ENCODE assay signal across 21 cellular contexts in the genomic region with DNA sequence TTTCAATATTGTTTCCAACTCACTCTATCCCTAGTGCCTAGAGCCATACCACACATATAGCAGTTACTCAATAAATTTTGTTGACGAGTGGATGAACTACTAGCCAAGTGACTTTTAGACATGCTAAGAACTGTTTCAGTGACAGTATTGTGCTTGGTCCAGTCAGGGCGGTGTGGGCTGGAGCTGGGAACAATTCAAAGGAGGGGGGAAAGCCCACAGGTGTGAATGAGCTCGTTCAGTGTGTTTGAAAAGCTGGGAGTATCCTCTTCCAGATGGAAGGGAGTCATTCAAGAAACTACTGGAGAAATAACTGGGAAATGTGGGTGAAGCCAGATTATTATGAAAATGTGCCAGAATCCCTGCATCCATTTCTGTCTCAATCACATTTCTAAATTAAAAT. TPM values are rescaled to one million over a fixed set of nuclear protein-coding genes. Genes with fewer than 3 reads are reported as not detected.
DNase-seq lines count a peak whose midpoint lies in the region; ATAC-seq, FAIRE-seq and TF ChIP-seq lines count a peak whose summit lies in the region.
"Had no signal": no experiment of that assay in that cellular context is flagged by ENCODE, and none has a peak within 500 bp of the region (broad histone marks: within the 10 kb centered on the region; RNA-seq: fewer than 3 reads in every experiment).

No MANE protein-coding gene starts in this region.

- peaks cover 3% of the 10 kb centered on the region for H3K36me3 Mint-ChIP-seq in CD8-positive, alpha-beta T cell
- H3K36me3 Mint-ChIP-seq in natural killer cell treated with Interleukin-12 subunit alpha and Interleukin-12 subunit beta and Interleukin-15 and Interleukin-18, amount 100 ng/mL, for 72 hours: no peaks in the 10 kb centered on the region
- H3K36me3 Mint-ChIP-seq: stimulated activated memory B cell treated with anti-CD40 and anti-IgM and Interleukin-4, amounts not matched to agents 10 μg/mL and 1 μg/mL and 100 μg/mL, for 72 hours had no signal

- H3K36me3 ChIP-seq in CD8-positive, alpha-beta T cell (ENCODE audit: insufficient read depth, low read length): no peaks in the 10 kb centered on the region
- peaks cover 6% of the 10 kb centered on the region; the same call in 1 of the 2 replicates for H3K36me3 ChIP-seq in RWPE2 (ENCODE audit: low read depth)
- no peaks in the 10 kb centered on the region for H3K36me3 ChIP-seq in endothelial cell of umbilical vein (ENCODE audit: control insufficient read depth in 2 of 2, extremely low read depth in 1 of 2, insufficient read depth in 2 of 2, low read length in 2 of 2)
- H3K36me3 ChIP-seq in HAP-1 (replicated peaks): no peaks in the 10 kb centered on the region
- H3K36me3 ChIP-seq: sigmoid colon, tibial artery had no signal

- no peak for TF ChIP-seq POLR2A in endothelial cell of umbilical vein (IDR thresholded peaks at IDR 0.05; ENCODE audit: low read depth, low read length)

- no peak overlapping the region for H3K27ac ChIP-seq in CD8-positive, alpha-beta T cell (ENCODE audit: low read depth, low read length)
- H3K27ac ChIP-seq in RWPE2 (ENCODE audit: poor library complexity, severe bottlenecking) (peak overlapping the region; percentile 47), endothelial cell of umbilical vein (ENCODE audit: insufficient read depth, low read depth, low read length) (no peak overlapping the region)
- H3K27ac ChIP-seq: body of pancreas, epithelial cell of prostate, GM23248, sigmoid colon, tibial artery had no signal

- dilution Hi-C loops in endothelial cell of umbilical vein (cut with MboI; ENCODE audit: extremely low pct_ligation_motif_present, low sequenced_read_pairs): no loop called here

- DNase-seq in CD8-positive, alpha-beta T cell: no peak
- DNase-seq in RWPE2 (ENCODE audit: low spot score): no peak
- DNase-seq in endothelial cell of umbilical vein (ENCODE audit: low read depth, low spot score): no peak
- no peak for DNase-seq in natural killer cell treated with Interleukin-12 subunit alpha and Interleukin-12 subunit beta and Interleukin-15 and Interleukin-18, amount 100 ng/mL, for 72 hours (ENCODE audit: low spot score)
- no peak for DNase-seq in NCI-H446 treated with DMSO at 0.1 percent for 48 hours (lab: John Stamatoyannopoulos, UW)
- no peak for DNase-seq in HAP-1 (ENCODE audit: low spot score in 2 of 2)
- no peak for DNase-seq in NCI-H1048 (lab: John Stamatoyannopoulos, UW)
- DNase-seq: activated CD4-positive, alpha-beta T cell treated with anti-CD3 and anti-CD28 coated beads, Interleukin-2, amount 50 U/mL, for 4 hours; activated naive CD4-positive, alpha-beta T cell treated with anti-CD3 and anti-CD28 coated beads, Interleukin-2, amount 50 U/mL, for 16 hours; body of pancreas; Caco-2; cortex of kidney; left cardiac atrium; NCI-H1092 treated with DMSO at 0.1 percent for 48 hours; NCI-H524 treated with DMSO at 0.1 percent for 48 hours; sigmoid colon; SW 1271; tibial artery had no signal

- no peak overlapping the region for H3K4me3 ChIP-seq in CD8-positive, alpha-beta T cell (ENCODE audit: low read depth, low read length)
- H3K4me3 ChIP-seq in RWPE2 (ENCODE audit: severe bottlenecking) (no peak overlapping the region), endothelial cell of umbilical vein (replicated peaks in 1 of 3; ENCODE audit: insufficient read depth in 1 of 3, low read depth in 1 of 3, low read length in 3 of 3) (no peak overlapping the region), HAP-1 (no peak overlapping the region)
- H3K4me3 ChIP-seq: body of pancreas, sigmoid colon, tibial artery had no signal

- H3K4me1 ChIP-seq in CD8-positive, alpha-beta T cell (ENCODE audit: insufficient read depth, low read length): peaks cover 11% of the 10 kb centered on the region
- H3K4me1 ChIP-seq in RWPE2 (ENCODE audit: insufficient read depth, poor library complexity, severe bottlenecking) (peaks cover 7% of the 10 kb centered on the region), endothelial cell of umbilical vein (ENCODE audit: control insufficient read depth, extremely low read depth, insufficient read depth, low read length) (peaks cover 6% of the 10 kb centered on the region), HAP-1 (no peaks in the 10 kb centered on the region; the same call in 1 of the 2 replicates)

- H3K27me3 Mint-ChIP-seq in CD8-positive, alpha-beta T cell (ENCODE audit: low read depth): peaks cover 39% of the 10 kb centered on the region
- peaks cover 46 to 80% of the 10 kb centered on the region in 2 donors for H3K27me3 Mint-ChIP-seq in natural killer cell treated with Interleukin-12 subunit alpha and Interleukin-12 subunit beta and Interleukin-15 and Interleukin-18, amount 100 ng/mL, for 72 hours

- H3K79me2 ChIP-seq in endothelial cell of umbilical vein (ENCODE audit: control insufficient read depth, insufficient read depth, low read length): no peaks in the 10 kb centered on the region

- TF ChIP-seq CTCF in CD8-positive, alpha-beta T cell (IDR thresholded peaks at IDR 0.05): no peak
- no peak for TF ChIP-seq CTCF in RWPE2 (IDR thresholded peaks at IDR 0.05; ENCODE audit: poor library complexity, severe bottlenecking)
- no peak for TF ChIP-seq CTCF in endothelial cell of umbilical vein (IDR thresholded peaks at IDR 0.05; ENCODE audit: extremely low read depth in 1 of 2, insufficient read depth in 1 of 2, low read depth in 1 of 2, low read length in 2 of 2)

- no peaks in the 10 kb centered on the region for H4K20me1 ChIP-seq in endothelial cell of umbilical vein (replicated peaks; ENCODE audit: control insufficient read depth, extremely low read depth, insufficient read depth, low read length)

- no peaks in the 10 kb centered on the region for H3K9me1 ChIP-seq in endothelial cell of umbilical vein (replicated peaks; ENCODE audit: control insufficient read depth, extremely low read depth, insufficient read depth, low read length)

- H3K9me3 Mint-ChIP-seq in CD8-positive, alpha-beta T cell: no peaks in the 10 kb centered on the region
- H3K9me3 Mint-ChIP-seq in natural killer cell treated with Interleukin-12 subunit alpha and Interleukin-12 subunit beta and Interleukin-15 and Interleukin-18, amount 100 ng/mL, for 72 hours: no peaks in the 10 kb centered on the region
- H3K9me3 Mint-ChIP-seq: stimulated activated memory B cell treated with anti-CD40 and anti-IgM and Interleukin-4, amounts not matched to agents 10 μg/mL and 1 μg/mL and 100 μg/mL, for 72 hours had no signal

- in situ Hi-C loops in HAP-1 (cut with MboI; ENCODE audit: low sequenced_read_pairs): no loop called here

- ATAC-seq in CD8-positive, alpha-beta T cell: no peak
- no peak for ATAC-seq in RWPE2 (ENCODE audit: low read depth)
- no peak for ATAC-seq in natural killer cell treated with Interleukin-12 subunit alpha and Interleukin-12 subunit beta and Interleukin-15 and Interleukin-18, amount 100 ng/mL, for 72 hours
- ATAC-seq: body of pancreas, left cardiac atrium had no signal

- CTCF ChIA-PET in CD8-positive, alpha-beta T cell (lab: Charles Lee): interaction anchor here (1.0 kb wide), 1 partner anchor 47 kb away, joined by 3 read pairs; no protein-coding TSS in a partner anchor
- CTCF ChIA-PET in endothelial cell of umbilical vein (lab: Charles Lee): interaction anchor here (2.8 kb wide), 1 partner anchor 47 kb away, joined by 13 read pairs; no protein-coding TSS in a partner anchor

- BruUV-seq in endothelial cell of umbilical vein (replicated peaks; lab: Mats Ljungman, UMichigan): no TSS peak

- peaks cover 23% of the 10 kb centered on the region for H3K4me1 Mint-ChIP-seq in CD8-positive, alpha-beta T cell (ENCODE audit: low read depth)
- H3K4me1 Mint-ChIP-seq in natural killer cell treated with Interleukin-12 subunit alpha and Interleukin-12 subunit beta and Interleukin-15 and Interleukin-18, amount 100 ng/mL, for 72 hours (ENCODE audit: low read depth in 2 of 2): peaks cover 9 to 20% of the 10 kb centered on the region in 2 donors

- H2AFZ ChIP-seq in endothelial cell of umbilical vein (ENCODE audit: low read depth, low read length): no peak overlapping the region
- H2AFZ ChIP-seq: GM23248 had no signal

- POLR2A ChIA-PET in CD8-positive, alpha-beta T cell (lab: Charles Lee): no interaction called here
- POLR2A ChIA-PET in endothelial cell of umbilical vein (lab: Charles Lee): no interaction called here

- H3K4me2 ChIP-seq in endothelial cell of umbilical vein (ENCODE audit: insufficient read depth, low read length): no peak overlapping the region

- FAIRE-seq in endothelial cell of umbilical vein (lab: Jason Lieb, UNC): no peak

- no peak overlapping the region for H3K9ac ChIP-seq in endothelial cell of umbilical vein (replicated peaks; ENCODE audit: extremely low read depth, insufficient read depth, low read length)
- H3K9ac ChIP-seq: GM23248 had no signal

- H3K4me3 Mint-ChIP-seq in CD8-positive, alpha-beta T cell: peak overlapping the region; percentile 56
- H3K4me3 Mint-ChIP-seq in natural killer cell treated with Interleukin-12 subunit alpha and Interleukin-12 subunit beta and Interleukin-15 and Interleukin-18, amount 100 ng/mL, for 72 hours: peak overlapping the region; percentile 32
- H3K4me3 Mint-ChIP-seq: stimulated activated memory B cell treated with anti-CD40 and anti-IgM and Interleukin-4, amounts not matched to agents 10 μg/mL and 1 μg/mL and 100 μg/mL, for 72 hours had no signal

- no peak overlapping the region for H3K27ac Mint-ChIP-seq in CD8-positive, alpha-beta T cell
- no peak overlapping the region for H3K27ac Mint-ChIP-seq in natural killer cell treated with Interleukin-12 subunit alpha and Interleukin-12 subunit beta and Interleukin-15 and Interleukin-18, amount 100 ng/mL, for 72 hours
- H3K27ac Mint-ChIP-seq: stimulated activated memory B cell treated with anti-CD40 and anti-IgM and Interleukin-4, amounts not matched to agents 10 μg/mL and 1 μg/mL and 100 μg/mL, for 72 hours had no signal

- intact Hi-C loops in CD8-positive, alpha-beta T cell (cut with DNase I, micrococcal nuclease): no loop called here
- intact Hi-C loops in endothelial cell of umbilical vein (cut with micrococcal nuclease): no loop called here

- no peaks in the 10 kb centered on the region for H3K9me3 ChIP-seq in CD8-positive, alpha-beta T cell (ENCODE audit: low read length)
- H3K9me3 ChIP-seq in RWPE2 (ENCODE audit: severe bottlenecking): no peaks in the 10 kb centered on the region
- no peaks in the 10 kb centered on the region for H3K9me3 ChIP-seq in endothelial cell of umbilical vein (replicated peaks; ENCODE audit: control insufficient read depth, insufficient read depth, low read length)
- no peaks in the 10 kb centered on the region for H3K9me3 ChIP-seq in HAP-1
- H3K9me3 ChIP-seq: body of pancreas, Caco-2, sigmoid colon, tibial artery had no signal

- no peaks in the 10 kb centered on the region for H3K27me3 ChIP-seq in CD8-positive, alpha-beta T cell (ENCODE audit: insufficient read depth, low read length)
- H3K27me3 ChIP-seq in RWPE2 (ENCODE audit: insufficient read depth, poor library complexity, severe bottlenecking): no peaks in the 10 kb centered on the region
- H3K27me3 ChIP-seq in endothelial cell of umbilical vein (ENCODE audit: control insufficient read depth in 2 of 2, insufficient read depth in 2 of 2, low read length in 2 of 2): peaks cover 32 to 40% of the 10 kb centered on the region in 2 experiments
- H3K27me3 ChIP-seq in HAP-1 (ENCODE audit: low read depth): peaks cover 51% of the 10 kb centered on the region
- H3K27me3 ChIP-seq: body of pancreas had no signal

RNA-seq across cellular contexts. Expression of gene SERPINE2, which starts 1.7 kb away (rescaled TPM):
- 1 to 10 TPM; 2.8 to 4.8 TPM for total RNA-seq in CD8-positive, alpha-beta T cell
- total RNA-seq in endothelial cell of umbilical vein: 8.8 and 15.5 TPM in 2 replicates
- polyA plus RNA-seq in endothelial cell of umbilical vein: 2.5 and 4.0 TPM in 2 replicates
- 2.9 and 3.4 TPM in 2 replicates for polyA plus RNA-seq in endothelial cell of umbilical vein (2011; cell fraction: cytosol; rRNA removed)
- polyA plus RNA-seq in endothelial cell of umbilical vein (2011; cell fraction: nucleus; rRNA removed): 2.4 and 3.1 TPM in 2 replicates
- 12.5 and 20.1 TPM in 2 replicates for polyA plus RNA-seq in endothelial cell of umbilical vein (2012)
- polyA minus RNA-seq in endothelial cell of umbilical vein: 2.3 and 5.9 TPM in 2 replicates
- polyA minus RNA-seq in endothelial cell of umbilical vein (2011; cell fraction: cytosol; rRNA and poly(A)+ RNA removed): 1.4 TPM
- polyA minus RNA-seq in endothelial cell of umbilical vein (2011; cell fraction: nucleus; rRNA and poly(A)+ RNA removed): 1.5 and 3.3 TPM in 2 replicates
- 1 to 10 TPM; 1.2 to 2.6 TPM for total RNA-seq in natural killer cell treated with Interleukin-12 subunit alpha and Interleukin-12 subunit beta and Interleukin-15 and Interleukin-18, amount 100 ng/mL, for 72 hours
